22 cellular contexts compared by ENCODE assay signal in genomic region chr4:177332119-177332518, GRCh38. TPM values are rescaled to one million over a fixed set of nuclear protein-coding genes. Genes with fewer than 3 reads are reported as not detected.
"Had no signal": no experiment of that assay in that cellular context is flagged by ENCODE, and none has a peak within 500 bp of the region (broad histone marks: within the 10 kb centered on the region; RNA-seq: fewer than 3 reads in every experiment).

No MANE protein-coding gene starts in this region.

- H3K4me2 ChIP-seq: SK-N-SH had no signal

- DNase-seq: Kasumi-1, KG1, MM.1S, MV-4-11, NCI-H1048, NCI-H1105, NCI-H1417 treated with DMSO at 0.1 percent for 48 hours, NCI-H146, NCI-H1694 treated with DMSO at 0.1 percent for 48 hours, NCI-H2029, NCI-H2081 treated with DMSO at 0.1 percent for 48 hours, NCI-H2171, NCI-H226, NCI-H446, NCI-H510A, NCI-H524 treated with DMSO at 0.1 percent for 48 hours, NCI-H69, NCI-H774, Right ventricle myocardium superior, RPMI8226, SK-N-SH, SW 1271 had no signal

- H3K9ac ChIP-seq: SK-N-SH had no signal

- H3K9me3 ChIP-seq: SK-N-SH had no signal

RNA-seq across cellular contexts. Expression of gene NEIL3, which starts 22.4 kb away (rescaled TPM):
- total RNA-seq: Right ventricle myocardium superior had no signal
